18 cellular contexts compared by ENCODE assay signal in the genomic region with DNA sequence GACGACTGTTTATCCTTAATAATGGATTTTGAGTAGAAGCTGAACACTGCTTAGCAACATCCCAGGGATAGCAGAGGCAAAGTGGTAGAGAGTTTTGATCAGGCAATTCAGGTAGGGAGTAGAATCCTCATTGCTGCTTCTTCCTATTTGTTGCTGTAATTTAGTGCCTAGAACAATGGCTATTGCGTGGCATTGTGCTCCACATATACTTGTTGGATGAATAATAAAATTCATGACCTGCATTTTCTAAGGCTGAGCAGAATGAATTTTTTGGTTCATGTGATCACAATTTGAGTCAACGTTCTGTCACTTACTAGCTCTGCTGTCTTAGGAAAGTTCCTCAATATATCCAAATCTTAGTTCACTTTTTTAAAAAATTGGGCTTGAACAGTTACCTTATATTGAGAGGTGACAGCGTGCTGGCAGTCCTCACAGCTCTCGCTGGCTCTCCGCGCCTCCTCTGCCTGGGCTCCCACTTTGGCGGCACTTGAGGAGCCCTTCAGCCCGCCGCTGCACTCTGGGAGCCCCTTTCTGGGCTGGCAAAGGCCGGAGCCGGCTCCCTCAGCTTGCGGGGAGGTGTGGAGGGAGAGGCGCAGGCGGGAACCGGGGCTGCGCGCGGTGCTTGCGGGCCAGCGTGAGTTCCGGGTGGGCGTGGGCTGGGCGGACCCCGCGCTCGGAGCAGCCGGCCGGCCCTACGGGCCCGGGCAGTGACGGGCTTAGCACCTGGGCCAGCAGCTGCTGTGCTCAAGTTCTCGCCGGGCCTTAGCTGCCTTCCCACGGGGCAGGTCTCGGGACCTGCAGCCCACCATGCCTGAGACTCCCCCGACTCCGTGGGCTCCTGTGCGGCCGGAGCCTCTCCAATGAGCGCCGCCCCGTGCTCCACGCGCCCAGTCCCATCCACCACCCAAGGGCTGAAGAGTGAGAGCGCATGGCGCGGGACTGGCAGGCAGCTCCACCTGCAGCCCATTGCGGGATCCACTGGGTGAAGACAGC.
"Had no signal": no experiment of that assay in that cellular context is flagged by ENCODE, and none has a peak within 500 bp of the region (broad histone marks: within the 10 kb centered on the region; RNA-seq: fewer than 3 reads in every experiment).

No MANE protein-coding gene starts in this region.

- H3K4me3 ChIP-seq: body of pancreas, left lung, SK-N-MC, upper lobe of right lung had no signal

- H3K36me3 Mint-ChIP-seq: activated naive CD4-positive, alpha-beta T cell treated with anti-CD3 and anti-CD28 coated beads, Interleukin-2, amount 10 ng/mL, durations not matched to agents 7 days and 5 days; natural killer cell treated with Interleukin-12 subunit alpha and Interleukin-12 subunit beta and Interleukin-15 and Interleukin-18, amount 100 ng/mL, for 72 hours had no signal

- H3K9me3 Mint-ChIP-seq: activated naive CD4-positive, alpha-beta T cell treated with anti-CD3 and anti-CD28 coated beads, Interleukin-2, amount 10 ng/mL, durations not matched to agents 7 days and 5 days; natural killer cell treated with Interleukin-12 subunit alpha and Interleukin-12 subunit beta and Interleukin-15 and Interleukin-18, amount 100 ng/mL, for 72 hours had no signal

- ATAC-seq: natural killer cell treated with Interleukin-12 subunit alpha and Interleukin-12 subunit beta and Interleukin-15 and Interleukin-18, amount 100 ng/mL, for 72 hours; upper lobe of right lung had no signal

- H3K36me3 ChIP-seq: left lung, upper lobe of right lung, WERI-Rb-1 had no signal

- H3K79me2 ChIP-seq: parathyroid adenoma had no signal

- H3K27me3 Mint-ChIP-seq: activated naive CD4-positive, alpha-beta T cell treated with anti-CD3 and anti-CD28 coated beads, Interleukin-2, amount 10 ng/mL, durations not matched to agents 7 days and 5 days; natural killer cell treated with Interleukin-12 subunit alpha and Interleukin-12 subunit beta and Interleukin-15 and Interleukin-18, amount 100 ng/mL, for 72 hours had no signal

- H3K4me3 Mint-ChIP-seq: activated naive CD4-positive, alpha-beta T cell treated with anti-CD3 and anti-CD28 coated beads, Interleukin-2, amount 10 ng/mL, durations not matched to agents 7 days and 5 days had no signal

- H3K27ac Mint-ChIP-seq: activated naive CD4-positive, alpha-beta T cell treated with anti-CD3 and anti-CD28 coated beads, Interleukin-2, amount 10 ng/mL, durations not matched to agents 7 days and 5 days had no signal

- H3K4me1 ChIP-seq: upper lobe of right lung had no signal

- H3K27ac ChIP-seq: body of pancreas, epithelial cell of prostate, parathyroid adenoma, SK-N-MC, WERI-Rb-1 had no signal

- H2AFZ ChIP-seq: parathyroid adenoma had no signal

- H3K27me3 ChIP-seq: body of pancreas, left lung, upper lobe of right lung had no signal

- H3K9me3 ChIP-seq: body of pancreas, left lung, upper lobe of right lung had no signal

- DNase-seq: activated CD4-positive, alpha-beta T cell treated with anti-CD3 and anti-CD28 coated beads, Interleukin-2, amount 50 U/mL, for 1 hour; activated CD4-positive, CD25-positive, alpha-beta regulatory T cell treated with anti-CD3 and anti-CD28 coated beads, Interleukin-2, amount 50 U/mL, for 72 hours; activated CD8-positive, alpha-beta memory T cell treated with anti-CD3 and anti-CD28 coated beads, Interleukin-2, amount 50 U/mL, for 48 hours; activated effector memory CD4-positive, alpha-beta T cell treated with anti-CD3 and anti-CD28 coated beads, Interleukin-2, amount 50 U/mL, for 16 hours; activated naive CD4-positive, alpha-beta T cell treated with anti-CD3 and anti-CD28 coated beads, Interleukin-2, amount 10 ng/mL, durations not matched to agents 7 days and 5 days; anterior cingulate cortex; caudate nucleus; kidney glomerular epithelial cell; SHP77 treated with DMSO at 0.1 percent for 48 hours; stimulated activated CD4-positive, alpha-beta T cell treated with anti-CD3 and anti-CD28 coated beads, Interleukin-12 subunit alpha, Interleukin-12 subunit beta, amount 100 ng/mL, for 4 hours; upper lobe of right lung; WERI-Rb-1 had no signal
